Comparison of ENCODE assay signal across 9 cellular contexts in the genomic region with DNA sequence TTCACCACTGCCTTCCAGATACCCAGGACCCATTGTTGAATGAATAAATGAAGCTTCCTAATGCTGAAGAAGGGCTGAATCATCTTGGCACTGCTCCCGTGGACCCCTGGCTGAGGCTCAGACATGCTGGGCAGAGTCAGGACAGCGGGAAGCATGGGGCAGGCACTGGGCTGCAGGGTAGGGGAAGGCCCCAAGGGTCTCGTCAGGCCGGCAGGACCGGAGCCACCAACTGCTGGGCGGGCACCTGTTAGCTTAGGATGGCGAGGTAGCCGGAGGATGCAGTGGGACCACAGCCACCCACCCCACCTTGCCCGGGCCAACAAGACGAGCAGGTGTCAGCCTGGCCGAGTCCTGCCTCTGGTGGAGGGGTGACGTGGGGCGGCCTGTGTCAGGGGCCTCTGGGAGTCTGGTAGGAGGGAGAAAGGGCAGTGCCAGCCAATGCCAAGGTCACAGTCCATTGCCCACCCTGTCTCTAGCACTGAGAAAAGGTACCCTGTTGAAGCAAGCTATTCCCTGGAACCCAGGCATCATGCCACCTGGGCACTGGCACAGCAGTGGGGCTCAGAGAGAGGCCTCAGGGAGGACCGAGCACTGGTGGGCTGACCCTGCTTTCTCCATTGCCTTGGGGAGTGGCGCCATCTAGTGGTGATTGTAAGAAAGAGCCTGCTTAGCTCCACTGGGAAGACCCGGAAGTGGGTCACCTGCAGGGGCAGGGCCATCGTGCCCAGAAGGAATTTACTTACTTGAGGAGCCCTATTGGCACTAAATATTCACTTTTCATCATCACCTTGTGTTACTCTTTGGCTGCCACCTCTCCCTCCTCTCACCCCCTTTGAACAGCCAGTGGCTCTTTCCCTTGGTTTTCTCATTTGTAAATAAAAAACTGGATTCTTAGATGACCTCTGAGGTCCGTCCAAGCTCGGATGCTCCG. TPM values are rescaled to one million over a fixed set of nuclear protein-coding genes. Genes with fewer than 3 reads are reported as not detected.
A peak's percentile ranks its signal among the peaks of the same experiment; 100 is the strongest.
DNase-seq lines count a peak whose midpoint lies in the region; ATAC-seq and TF ChIP-seq lines count a peak whose summit lies in the region.
"Had no signal": no experiment of that assay in that cellular context is flagged by ENCODE, and none has a peak within 500 bp of the region (broad histone marks: within the 10 kb centered on the region; RNA-seq: fewer than 3 reads in every experiment).

No MANE protein-coding gene starts in this region.

- ATAC-seq in left ventricle myocardium superior (peak; percentile 78), GM18870 (IDR thresholded peaks at IDR 0.05; ENCODE audit: unreplicated experiment) (no peak)

- H3K36me3 ChIP-seq in HAP-1 (replicated peaks), result no peaks in the 10 kb centered on the region

- DNase-seq in CMK (ENCODE audit: low read depth) (peak; percentile 76), HAP-1 (ENCODE audit: low spot score in 2 of 2) (peak; percentile 76 to 93), NCI-H1694 (lab: John Stamatoyannopoulos, UW) (peak; percentile 95), T-helper 1 cell (peak; percentile 57 to 82 (median 79)), amniotic epithelial cell (ENCODE audit: low read depth) (peak; percentile 68), left ventricle myocardium superior (peak; percentile 66), retinal pigment epithelial cell (ENCODE audit: low read depth) (peak; percentile 38)

- H3K4me3 ChIP-seq in HAP-1 (no peak overlapping the region), retinal pigment epithelial cell (ENCODE audit: low read length) (no peak overlapping the region)

- peaks cover 22% of the 10 kb centered on the region for H3K27me3 ChIP-seq in HAP-1 (ENCODE audit: low read depth)

- H3K9me3 ChIP-seq in HAP-1, result no peaks in the 10 kb centered on the region

- H3K4me1 ChIP-seq in HAP-1, result peaks cover 10% of the 10 kb centered on the region

- peak; percentile 87 for TF ChIP-seq CTCF in retinal pigment epithelial cell (conservative IDR thresholded peaks at IDR 0.05; ENCODE audit: low read depth, low read length)

- intact Hi-C loops in left ventricle myocardium superior (cut with micrococcal nuclease), result loop anchor here (5.0 kb wide), 2 partner anchors 121 to 136 kb away; no protein-coding TSS in a partner anchor

- in situ Hi-C loops in HAP-1 (cut with MboI; ENCODE audit: low sequenced_read_pairs), result loop anchor here (5.0 to 10.0 kb wide), 2 partner anchors 136 to 293 kb away; partner anchors contain the start of gene SLC35B1

RNA-seq across cellular contexts. Expression of gene DLX3, which starts 3.0 kb away (rescaled TPM):
- total RNA-seq in left ventricle myocardium superior, result not detected
- total RNA-seq: T-helper 1 cell treated with Interleukin-12 subunit alpha and Interleukin-12 subunit beta and Interleukin-4 antibody, amounts not matched to agents 30 ng/mL and 1 ng/mL, for 36 hours had no signal

RNA-seq across cellular contexts. Expression of gene DLX4, which starts 29.0 kb away (rescaled TPM):
- total RNA-seq in left ventricle myocardium superior, result not detected
- total RNA-seq: T-helper 1 cell treated with Interleukin-12 subunit alpha and Interleukin-12 subunit beta and Interleukin-4 antibody, amounts not matched to agents 30 ng/mL and 1 ng/mL, for 36 hours had no signal

RNA-seq across cellular contexts. Expression of gene ITGA3, which starts 57.9 kb away (rescaled TPM):
- 16.5 TPM for total RNA-seq in left ventricle myocardium superior

Comparison
In these comparisons a context has a peak if more than half of its experiments do, and no peak if none do; other contexts are left out.
1. DNase-seq: peak in every context shown above with its lines; median percentile 95 in NCI-H1694; 84 in HAP-1; 79 in T-helper 1 cell; 76 in CMK; 68 in amniotic epithelial cell; 66 in left ventricle myocardium superior; 38 in retinal pigment epithelial cell.